ENCODE assay signal across 24 cellular contexts in genomic region chr11:126375726-126376125, GRCh38. TPM values are rescaled to one million over a fixed set of nuclear protein-coding genes. Genes with fewer than 3 reads are reported as not detected.
DNase-seq lines count a peak whose midpoint lies in the region; ATAC-seq and TF ChIP-seq lines count a peak whose summit lies in the region.
"Had no signal": no experiment of that assay in that cellular context is flagged by ENCODE, and none has a peak within 500 bp of the region (broad histone marks: within the 10 kb centered on the region; RNA-seq: fewer than 3 reads in every experiment).

No MANE protein-coding gene starts in this region.

- no peak for ATAC-seq in HG03469 (IDR thresholded peaks at IDR 0.05; ENCODE audit: unreplicated experiment)
- ATAC-seq: CD8-positive, alpha-beta T cell; gastrocnemius medialis; stimulated activated naive B cell treated with anti-CD40 and anti-IgM and Interleukin-4, amounts not matched to agents 10 μg/mL and 1 μg/mL and 100 μg/mL, for 72 hours had no signal

- peaks cover 39% of the 10 kb centered on the region for H3K4me1 Mint-ChIP-seq in nephron
- H3K4me1 Mint-ChIP-seq in T-helper 2 cell treated with Interferon-gamma antibody and Interleukin-4, amounts not matched to agents 5 μg/mL and 100 μg/mL, for 36 hours (ENCODE audit: low read depth) = no peaks in the 10 kb centered on the region
- H3K4me1 Mint-ChIP-seq: activated B cell treated with CpG ODN at 0.5 μM for 24 hours; activated naive CD8-positive, alpha-beta T cell treated with anti-CD3 and anti-CD28 coated beads for 36 hours had no signal

- TF ChIP-seq CTCF in nephron (IDR thresholded peaks at IDR 0.05; ENCODE audit: unreplicated experiment in 3 of 3) = no peak

- DNase-seq in HCEC 1CT = peak; percentile 78
- peak; percentile 90 for DNase-seq in RPMI7951 (ENCODE audit: low read depth)
- DNase-seq in dermis blood vessel endothelial cell = peak; percentile 18
- no peak for DNase-seq in T-helper 2 cell treated with Interferon-gamma antibody and Interleukin-4, amounts not matched to agents 5 μg/mL and 100 μg/mL, for 36 hours (ENCODE audit: low spot score)
- no peak for DNase-seq in ecto neural progenitor cell (ENCODE audit: low spot score)
- DNase-seq: activated B cell treated with CpG ODN at 0.5 μM for 24 hours; activated CD4-positive, alpha-beta T cell treated with anti-CD3 and anti-CD28 coated beads, Interleukin-2, amount 50 U/mL, for 48 hours; activated CD8-positive, alpha-beta memory T cell treated with anti-CD3 and anti-CD28 coated beads, Interleukin-2, amount 50 U/mL, for 48 hours; activated naive CD8-positive, alpha-beta T cell treated with anti-CD3 and anti-CD28 coated beads for 36 hours; CD8-positive, alpha-beta T cell; cortex of kidney; gastrocnemius medialis; hypothalamus; KBM-7; lower lobe of right lung; NCI-H2227 treated with DMSO at 0.1 percent for 48 hours; NCI-H82; psoas muscle; stimulated activated CD4-positive, alpha-beta T cell treated with anti-CD3 and anti-CD28 coated beads, Interleukin-2, amount 100 ng/mL, for 48 hours; stimulated activated naive B cell treated with anti-CD40 and anti-IgM and Interleukin-4, amounts not matched to agents 10 μg/mL and 1 μg/mL and 100 μg/mL, for 72 hours had no signal

- H3K36me3 Mint-ChIP-seq in nephron (ENCODE audit: low read depth) = no peaks in the 10 kb centered on the region
- H3K36me3 Mint-ChIP-seq in T-helper 2 cell treated with Interferon-gamma antibody and Interleukin-4, amounts not matched to agents 5 μg/mL and 100 μg/mL, for 36 hours (ENCODE audit: low read depth) = no peaks in the 10 kb centered on the region
- H3K36me3 Mint-ChIP-seq: activated naive CD8-positive, alpha-beta T cell treated with anti-CD3 and anti-CD28 coated beads for 36 hours; CD8-positive, alpha-beta T cell; stimulated activated naive B cell treated with anti-CD40 and anti-IgM and Interleukin-4, amounts not matched to agents 10 μg/mL and 1 μg/mL and 100 μg/mL, for 72 hours had no signal

- no peak overlapping the region for H3K4me3 Mint-ChIP-seq in nephron
- no peak overlapping the region for H3K4me3 Mint-ChIP-seq in T-helper 2 cell treated with Interferon-gamma antibody and Interleukin-4, amounts not matched to agents 5 μg/mL and 100 μg/mL, for 36 hours
- H3K4me3 Mint-ChIP-seq: activated B cell treated with CpG ODN at 0.5 μM for 24 hours; activated naive CD8-positive, alpha-beta T cell treated with anti-CD3 and anti-CD28 coated beads for 36 hours; CD8-positive, alpha-beta T cell; stimulated activated naive B cell treated with anti-CD40 and anti-IgM and Interleukin-4, amounts not matched to agents 10 μg/mL and 1 μg/mL and 100 μg/mL, for 72 hours; T-helper 1 cell treated with Interleukin-12 subunit alpha and Interleukin-12 subunit beta and Interleukin-4 antibody, amounts not matched to agents 30 μg/mL and 1 μg/mL, for 36 hours had no signal

- H3K27ac Mint-ChIP-seq in nephron = peak overlapping the region in 2 of 3 experiments; percentile 11 to 32
- no peak overlapping the region for H3K27ac Mint-ChIP-seq in T-helper 2 cell treated with Interferon-gamma antibody and Interleukin-4, amounts not matched to agents 5 μg/mL and 100 μg/mL, for 36 hours
- H3K27ac Mint-ChIP-seq: activated B cell treated with CpG ODN at 0.5 μM for 24 hours; activated naive CD8-positive, alpha-beta T cell treated with anti-CD3 and anti-CD28 coated beads for 36 hours; activated T-helper 2 cell treated with anti-CD3 and anti-CD28 coated beads, Interferon-gamma antibody, Interleukin-2, Interleukin-4, amounts not matched to agents 10 μg/mL and 5 μg/mL and 100 μg/mL, durations not matched to agents 14 hours and 24 hours and 36 hours; CD8-positive, alpha-beta T cell; stimulated activated naive B cell treated with anti-CD40 and anti-IgM and Interleukin-4, amounts not matched to agents 10 μg/mL and 1 μg/mL and 100 μg/mL, for 72 hours; T-helper 1 cell treated with Interleukin-12 subunit alpha and Interleukin-12 subunit beta and Interleukin-4 antibody, amounts not matched to agents 30 μg/mL and 1 μg/mL, for 36 hours had no signal

- H3K27me3 Mint-ChIP-seq in nephron (ENCODE audit: low read depth) = no peaks in the 10 kb centered on the region
- H3K27me3 Mint-ChIP-seq in T-helper 2 cell treated with Interferon-gamma antibody and Interleukin-4, amounts not matched to agents 5 μg/mL and 100 μg/mL, for 36 hours (ENCODE audit: low read depth) = no peaks in the 10 kb centered on the region
- H3K27me3 Mint-ChIP-seq: activated B cell treated with CpG ODN at 0.5 μM for 24 hours; activated naive CD8-positive, alpha-beta T cell treated with anti-CD3 and anti-CD28 coated beads for 36 hours; stimulated activated naive B cell treated with anti-CD40 and anti-IgM and Interleukin-4, amounts not matched to agents 10 μg/mL and 1 μg/mL and 100 μg/mL, for 72 hours had no signal

- H3K9me3 Mint-ChIP-seq in nephron = no peaks in the 10 kb centered on the region
- H3K9me3 Mint-ChIP-seq in T-helper 2 cell treated with Interferon-gamma antibody and Interleukin-4, amounts not matched to agents 5 μg/mL and 100 μg/mL, for 36 hours = no peaks in the 10 kb centered on the region
- H3K9me3 Mint-ChIP-seq: activated B cell treated with CpG ODN at 0.5 μM for 24 hours; activated naive CD8-positive, alpha-beta T cell treated with anti-CD3 and anti-CD28 coated beads for 36 hours; activated T-helper 2 cell treated with anti-CD3 and anti-CD28 coated beads, Interferon-gamma antibody, Interleukin-2, Interleukin-4, amounts not matched to agents 10 μg/mL and 5 μg/mL and 100 μg/mL, durations not matched to agents 14 hours and 24 hours and 36 hours; CD8-positive, alpha-beta T cell; stimulated activated naive B cell treated with anti-CD40 and anti-IgM and Interleukin-4, amounts not matched to agents 10 μg/mL and 1 μg/mL and 100 μg/mL, for 72 hours; T-helper 1 cell treated with Interleukin-12 subunit alpha and Interleukin-12 subunit beta and Interleukin-4 antibody, amounts not matched to agents 30 μg/mL and 1 μg/mL, for 36 hours had no signal

RNA-seq across cellular contexts. Expression of gene ST3GAL4, which starts 20.2 kb away (rescaled TPM):
- total RNA-seq in RPMI7951 (2014; rRNA removed; shearing (Covaris generic)) = 99.7 and 108 TPM in 2 replicates
- 15.8 and 16.1 TPM in 2 replicates for total RNA-seq in dermis blood vessel endothelial cell

Comparison
In these comparisons a context has a peak if more than half of its experiments do, and no peak if none do; other contexts are left out.
1. DNase-seq: peak in HCEC 1CT (single experiment), RPMI7951 (single experiment) and dermis blood vessel endothelial cell (single experiment); none in T-helper 2 cell treated with Interferon-gamma antibody and Interleukin-4, amounts not matched to agents 5 μg/mL and 100 μg/mL, for 36 hours (single experiment) and ecto neural progenitor cell (single experiment).